ENCODE assay signal across 17 cellular contexts in genomic region chr2:63735931-63736820, GRCh38.
DNase-seq lines count a peak whose midpoint lies in the region; ATAC-seq and TF ChIP-seq lines count a peak whose summit lies in the region.
"Had no signal": no experiment of that assay in that cellular context is flagged by ENCODE, and none has a peak within 500 bp of the region (broad histone marks: within the 10 kb centered on the region; RNA-seq: fewer than 3 reads in every experiment).

No MANE protein-coding gene starts in this region.

- DNase-seq in GM04504 (ENCODE audit: low read depth) (peak; percentile 26), SK-N-MC (ENCODE audit: low read depth, low spot score) (no peak), fibroblast of mammary gland (ENCODE audit: low read depth) (peak; percentile 78), NCI-H82 (lab: John Stamatoyannopoulos, UW) (no peak), germinal center (ENCODE audit: low spot score) (no peak)
- DNase-seq: activated CD4-positive, alpha-beta T cell treated with anti-CD3 and anti-CD28 coated beads, Interleukin-2, amount 50 U/mL, for 48 hours; activated gamma-delta T cell treated with Interleukin-2 at 50 U/mL for 16 hours; glutamatergic neuron; left colon; NCI-H446 treated with DMSO at 0.1 percent for 48 hours; T1000; transverse colon had no signal

- peak overlapping the region; percentile 38 for H3K4me3 ChIP-seq in SK-N-MC
- H3K4me3 ChIP-seq in fibroblast of mammary gland (ENCODE audit: control insufficient read depth, low read depth, low read length): no peak overlapping the region
- no peak overlapping the region for H3K4me3 ChIP-seq in skeletal muscle satellite cell (ENCODE audit: low read length)
- H3K4me3 ChIP-seq: neural progenitor cell, transverse colon had no signal

- ATAC-seq in HG03025 (IDR thresholded peaks at IDR 0.05; ENCODE audit: low FRiP score, unreplicated experiment): no peak
- no peak for ATAC-seq in HG03378 (IDR thresholded peaks at IDR 0.05; ENCODE audit: unreplicated experiment)

- peaks cover 45% of the 10 kb centered on the region for H3K4me1 ChIP-seq in skeletal muscle satellite cell (ENCODE audit: control insufficient read depth, insufficient read depth, low read length)
- H3K4me1 ChIP-seq: neural progenitor cell, transverse colon had no signal

- H3K9me3 ChIP-seq in SK-N-MC (ENCODE audit: low read depth, low read length): no peaks in the 10 kb centered on the region
- H3K9me3 ChIP-seq in skeletal muscle satellite cell (replicated peaks; ENCODE audit: low read length): no peaks in the 10 kb centered on the region
- H3K9me3 ChIP-seq: transverse colon had no signal

- H3K9ac ChIP-seq in SK-N-MC (ENCODE audit: insufficient read length): no peak overlapping the region
- no peak overlapping the region for H3K9ac ChIP-seq in skeletal muscle satellite cell (ENCODE audit: low read depth, low read length)
- H3K9ac ChIP-seq: neural progenitor cell had no signal

- H3K36me3 ChIP-seq in SK-N-MC (ENCODE audit: insufficient read depth, low read length): no peaks in the 10 kb centered on the region
- no peaks in the 10 kb centered on the region for H3K36me3 ChIP-seq in skeletal muscle satellite cell (ENCODE audit: insufficient read depth, low read length)
- H3K36me3 ChIP-seq: neural progenitor cell, transverse colon had no signal

- no peaks in the 10 kb centered on the region for H3K27me3 ChIP-seq in skeletal muscle satellite cell (ENCODE audit: control insufficient read depth, insufficient read depth, low read length)
- H3K27me3 ChIP-seq: neural progenitor cell, transverse colon had no signal

- TF ChIP-seq CTCF in fibroblast of mammary gland (conservative IDR thresholded peaks at IDR 0.05; ENCODE audit: control insufficient read depth, insufficient read depth, low read depth, low read length): no peak

- peak overlapping the region; percentile 8 for H3K4me2 ChIP-seq in skeletal muscle satellite cell (ENCODE audit: low read length)
- H3K4me2 ChIP-seq: neural progenitor cell had no signal

- peak overlapping the region; percentile 84 for H3K27ac ChIP-seq in SK-N-MC
- H3K27ac ChIP-seq: HL-60, neural progenitor cell, transverse colon had no signal

Comparison
In these comparisons a context has a peak if more than half of its experiments do, and no peak if none do; other contexts are left out.
1. DNase-seq: peak in GM04504 (single experiment) and fibroblast of mammary gland (single experiment); none in SK-N-MC (single experiment), NCI-H82 (single experiment) and germinal center (single experiment).